ENCODE assay signal across 16 cellular contexts in genomic region chr3:119636891-119637611, GRCh38. TPM values are rescaled to one million over a fixed set of nuclear protein-coding genes. Genes with fewer than 3 reads are reported as not detected.
A peak's percentile ranks its signal among the peaks of the same experiment; 100 is the strongest.
DNase-seq lines count a peak whose midpoint lies in the region; ATAC-seq, FAIRE-seq and TF ChIP-seq lines count a peak whose summit lies in the region.
"Had no signal": no experiment of that assay in that cellular context is flagged by ENCODE, and none has a peak within 500 bp of the region (broad histone marks: within the 10 kb centered on the region; RNA-seq: fewer than 3 reads in every experiment).

No MANE protein-coding gene starts in this region.

- H3K27me3 ChIP-seq in HL-60 (ENCODE audit: insufficient read depth, poor library complexity, severe bottlenecking) (no peaks in the 10 kb centered on the region), adrenal gland (no peaks in the 10 kb centered on the region), aorta (ENCODE audit: control insufficient read depth in 1 of 2, insufficient read depth in 2 of 2, low read length in 1 of 2) (no peaks in the 10 kb centered on the region)

- H3K4me3 ChIP-seq in HL-60 (replicated peaks; ENCODE audit: insufficient read depth, low read length) (no peak overlapping the region), adrenal gland (no peak overlapping the region), kidney (ENCODE audit: low read length in 2 of 2) (no peak overlapping the region), aorta (ENCODE audit: low read length in 2 of 2) (no peak overlapping the region)

- H3K36me3 Mint-ChIP-seq in stimulated activated effector memory CD8-positive, alpha-beta T cell treated with anti-CD3 and anti-CD28 coated beads, Interleukin-12 subunit alpha, Interleukin-12 subunit beta, amount 100 ng/mL, for 72 hours, result peaks cover 27% of the 10 kb centered on the region

- H3K4me1 ChIP-seq in adrenal gland (replicated peaks in 1 of 2) (peaks cover 42 to 46% of the 10 kb centered on the region in 2 donors), kidney (ENCODE audit: control insufficient read depth in 1 of 2, insufficient read depth in 1 of 2, low read depth in 1 of 2, low read length in 2 of 2) (peaks cover 6 to 10% of the 10 kb centered on the region in 2 donors), aorta (ENCODE audit: control insufficient read depth in 1 of 2, insufficient read depth in 2 of 2, low read length in 2 of 2) (no peaks in the 10 kb centered on the region)

- intact Hi-C loops in adrenal gland (cut with DNase I), result no loop called here
- intact Hi-C loops in kidney (cut with DNase I), result no loop called here
- intact Hi-C loops in aorta (cut with DNase I), result loop anchor here (5.0 kb wide), 1 partner anchor 35 kb away; no protein-coding TSS in a partner anchor

- peaks cover 35% of the 10 kb centered on the region for H3K4me1 Mint-ChIP-seq in stimulated activated effector memory CD8-positive, alpha-beta T cell treated with anti-CD3 and anti-CD28 coated beads, Interleukin-12 subunit alpha, Interleukin-12 subunit beta, amount 100 ng/mL, for 72 hours

- peaks cover 3% of the 10 kb centered on the region for H3K9me3 Mint-ChIP-seq in stimulated activated effector memory CD8-positive, alpha-beta T cell treated with anti-CD3 and anti-CD28 coated beads, Interleukin-12 subunit alpha, Interleukin-12 subunit beta, amount 100 ng/mL, for 72 hours
- H3K9me3 Mint-ChIP-seq: CD8-positive, alpha-beta T cell; immature natural killer cell; stimulated activated naive CD8-positive, alpha-beta T cell treated with anti-CD3 and anti-CD28 coated beads, Interleukin-15, Interleukin-2, amounts not matched to agents 100 ng/mL and 50 ng/mL, for 24 hours had no signal

- H3K36me3 ChIP-seq in adrenal gland (replicated peaks in 1 of 2) (no peaks in the 10 kb centered on the region), kidney (ENCODE audit: control insufficient read depth in 1 of 2, insufficient read depth in 2 of 2, low read length in 2 of 2) (peaks cover 3% of the 10 kb centered on the region in 2 donors), aorta (ENCODE audit: control insufficient read depth in 1 of 2, insufficient read depth in 2 of 2, low read length in 1 of 2) (peaks cover 0 to 2% of the 10 kb centered on the region in 2 donors)

- TF ChIP-seq CTCF in HL-60 (IDR thresholded peaks at IDR 0.05; ENCODE audit: insufficient read depth, low read length), result no peak
- TF ChIP-seq CTCF in adrenal gland (IDR thresholded peaks at IDR 0.05), result no peak
- TF ChIP-seq CTCF in kidney (IDR thresholded peaks at IDR 0.05; ENCODE audit: borderline replicate concordance, extremely low read depth, insufficient read depth), result no peak

- no peak for FAIRE-seq in kidney (lab: Jason Lieb, UNC)

- H3K27ac ChIP-seq in HL-60 (replicated peaks), result peak overlapping the region; percentile 94
- H3K27ac ChIP-seq in adrenal gland, result peak overlapping the region; percentile 66 to 97 (median 92)
- H3K27ac ChIP-seq in kidney (ENCODE audit: low read depth in 2 of 2, low read length in 2 of 2), result peak overlapping the region; percentile 81 to 96
- H3K27ac ChIP-seq in aorta (ENCODE audit: low read depth in 1 of 2, low read length in 2 of 2), result no peak overlapping the region

- DNase-seq in HL-60 (ENCODE audit: low read depth in 1 of 2, low spot score in 1 of 2) (no peak), adrenal gland (no peak), kidney (no peak), KG1 (lab: John Stamatoyannopoulos, UW) (no peak), cerebellum (ENCODE audit: low spot score) (no peak), aorta (no peak)
- DNase-seq in stimulated activated effector memory CD8-positive, alpha-beta T cell treated with anti-CD3 and anti-CD28 coated beads, Interleukin-12 subunit alpha, Interleukin-12 subunit beta, amount 100 ng/mL, for 72 hours (ENCODE audit: low spot score in 2 of 2), result no peak
- DNase-seq: activated T-cell treated with anti-CD3 and anti-CD28 coated beads for 4 hours; CD8-positive, alpha-beta T cell; immature natural killer cell; NCI-H1417; NCI-H524; nucleus accumbens; stimulated activated CD4-positive, alpha-beta T cell treated with anti-CD3 and anti-CD28 coated beads, Interleukin-4, amount 100 ng/mL, for 1 hour had no signal

- no peaks in the 10 kb centered on the region for H3K9me3 ChIP-seq in adrenal gland (replicated peaks in 1 of 3)
- no peaks in the 10 kb centered on the region for H3K9me3 ChIP-seq in kidney (ENCODE audit: control insufficient read depth in 1 of 2, low read length in 2 of 2)
- H3K9me3 ChIP-seq in aorta (ENCODE audit: control insufficient read depth, low read length), result peaks cover 1% of the 10 kb centered on the region

- ATAC-seq in stimulated activated effector memory CD8-positive, alpha-beta T cell treated with anti-CD3 and anti-CD28 coated beads, Interleukin-12 subunit alpha, Interleukin-12 subunit beta, amount 100 ng/mL, for 72 hours, result no peak
- no peak for ATAC-seq in HG03442 (IDR thresholded peaks at IDR 0.05; ENCODE audit: unreplicated experiment)
- no peak for ATAC-seq in aorta (ENCODE audit: low FRiP score)
- ATAC-seq: CD8-positive, alpha-beta T cell had no signal

- no peak overlapping the region for H3K9ac ChIP-seq in kidney (ENCODE audit: low read length in 2 of 2)

- H3K27ac Mint-ChIP-seq in stimulated activated effector memory CD8-positive, alpha-beta T cell treated with anti-CD3 and anti-CD28 coated beads, Interleukin-12 subunit alpha, Interleukin-12 subunit beta, amount 100 ng/mL, for 72 hours, result peak overlapping the region; percentile 99
- H3K27ac Mint-ChIP-seq: CD8-positive, alpha-beta T cell had no signal

- no peak for TF ChIP-seq POLR2A in adrenal gland (IDR thresholded peaks at IDR 0.05)

- 78 to 84% (median 81%) methylated on average over 4 of the region's 4 CpGs for WGBS in adrenal gland, 4 donors
- WGBS in aorta, 2 donors, result 95 to 97% methylated on average over 4 of the region's 4 CpGs

- no peak overlapping the region for H3K4me3 Mint-ChIP-seq in stimulated activated effector memory CD8-positive, alpha-beta T cell treated with anti-CD3 and anti-CD28 coated beads, Interleukin-12 subunit alpha, Interleukin-12 subunit beta, amount 100 ng/mL, for 72 hours
- H3K4me3 Mint-ChIP-seq: CD8-positive, alpha-beta T cell; immature natural killer cell had no signal

RNA-seq across cellular contexts. Expression of gene POPDC2, which starts 23.3 kb away (rescaled TPM):
- total RNA-seq in adrenal gland (10 to 100 TPM in 1 of 8 donors, 1 to 10 TPM in 7; 1.3 to 10.6 (median 3.3) TPM), kidney (3.2 TPM), cerebellum (1.7 TPM), aorta (10 to 100 TPM in 1 of 2 donors, 1 to 10 TPM in 1; 9.5 to 11.5 TPM)
- polyA plus RNA-seq in adrenal gland (10 to 100 TPM in 1 of 3 donors, 1 to 10 TPM in 2; 1.4 to 17.5 (median 5.8) TPM), kidney (ENCODE audit: insufficient read depth, low read depth, low replicate concordance) (7.3 TPM), aorta (10 to 100 TPM; 11.0 to 17.5 TPM)

RNA-seq across cellular contexts. Expression of gene PLA1A, which starts 39.4 kb away (rescaled TPM):
- 1 to 10 TPM in 2 of 8 donors, under 1 TPM in 6; 0.28 to 1.4 (median 0.72) TPM for total RNA-seq in adrenal gland
- polyA plus RNA-seq in adrenal gland, result 1 to 10 TPM in 2 of 3 donors, under 1 TPM in 1; 0.53 to 2.0 (median 1.4) TPM
- total RNA-seq in kidney, result 6.7 TPM
- 10.1 TPM for polyA plus RNA-seq in kidney (ENCODE audit: insufficient read depth, low read depth, low replicate concordance)
- 0.73 TPM for total RNA-seq in cerebellum
- total RNA-seq in aorta, result 1 to 10 TPM; 2.1 to 5.7 TPM
- 1 to 10 TPM in 1 of 2 donors, under 1 TPM in 1; 0.50 to 4.0 TPM for polyA plus RNA-seq in aorta
- total RNA-seq: CD8-positive, alpha-beta T cell had no signal
- polyA plus RNA-seq: immature natural killer cell had no signal

RNA-seq across cellular contexts. Expression of gene COX17, which starts 40.2 kb away (rescaled TPM):
- 100 to 1,000 TPM in 2 of 8 donors, 10 to 100 TPM in 6; 38.3 to 119 (median 85.8) TPM for total RNA-seq in adrenal gland
- 100 to 1,000 TPM; 253 to 555 (median 406) TPM for polyA plus RNA-seq in adrenal gland
- total RNA-seq in kidney, result 46.4 TPM
- polyA plus RNA-seq in kidney (ENCODE audit: insufficient read depth, low read depth, low replicate concordance), result 218 TPM
- 18.9 TPM for total RNA-seq in cerebellum
- total RNA-seq in aorta, result 10 to 100 TPM; 43.6 to 47.3 TPM
- 100 to 1,000 TPM in 1 of 2 donors, 10 to 100 TPM in 1; 74.9 to 170 TPM for polyA plus RNA-seq in aorta

RNA-seq across cellular contexts. Expression of gene ADPRH, which starts 57.8 kb away (rescaled TPM):
- total RNA-seq in adrenal gland (10 to 100 TPM; 11.1 to 15.3 (median 13.8) TPM), kidney (15.0 TPM), cerebellum (1.6 TPM), aorta (10 to 100 TPM; 13.6 to 13.9 TPM)
- polyA plus RNA-seq in adrenal gland (10 to 100 TPM in 1 of 3 donors, 1 to 10 TPM in 2; 3.5 to 13.5 (median 6.6) TPM), kidney (ENCODE audit: insufficient read depth, low read depth, low replicate concordance) (5.2 TPM), aorta (1 to 10 TPM; 5.6 to 7.5 TPM)

Comparison
In these comparisons a context has a peak if more than half of its experiments do, and no peak if none do; other contexts are left out.
1. H3K27ac ChIP-seq: peak in HL-60 (single experiment), adrenal gland (5 of 5) and kidney (2 of 2); none in aorta (0 of 2).
2. intact Hi-C loops: an anchor here in aorta (5.0 kb wide); none called in adrenal gland and kidney.